Comparison of ENCODE assay signal across 28 cellular contexts in genomic region chr17:71926746-71927398, GRCh38.
A peak's percentile ranks its signal among the peaks of the same experiment; 100 is the strongest.
DNase-seq lines count a peak whose midpoint lies in the region; TF ChIP-seq lines count a peak whose summit lies in the region.
"Had no signal": no experiment of that assay in that cellular context is flagged by ENCODE, and none has a peak within 500 bp of the region (broad histone marks: within the 10 kb centered on the region; RNA-seq: fewer than 3 reads in every experiment).

No MANE protein-coding gene starts in this region.

- H3K9me3 ChIP-seq in skeletal muscle satellite cell (replicated peaks; ENCODE audit: low read length): no peaks in the 10 kb centered on the region
- H3K9me3 ChIP-seq: gastroesophageal sphincter, stomach, transverse colon had no signal

- DNase-seq in NCI-H2171 treated with DMSO at 0.1 percent for 48 hours (lab: John Stamatoyannopoulos, UW): peak; percentile 43
- DNase-seq in NCI-H2171 (lab: John Stamatoyannopoulos, UW): no peak
- DNase-seq in RPMI7951 (ENCODE audit: low read depth): peak; percentile 22
- peak; percentile 75 for DNase-seq in glomerular visceral epithelial cell (ENCODE audit: extremely low spot score)
- no peak for DNase-seq in GM20000 (ENCODE audit: low spot score)
- DNase-seq in T-helper 1 cell: no peak
- DNase-seq in T-helper 2 cell: no peak
- DNase-seq: activated CD4-positive, CD25-positive, alpha-beta regulatory T cell treated with anti-CD3 and anti-CD28 coated beads, Interleukin-2, amount 50 U/mL, for 72 hours; activated CD8-positive, alpha-beta memory T cell treated with anti-CD3 and anti-CD28 coated beads for 24 hours; activated naive CD4-positive, alpha-beta T cell treated with anti-CD3 and anti-CD28 coated beads, Interleukin-2, amount 50 U/mL, for 16 hours; activated T-cell treated with anti-CD3 and anti-CD28 coated beads, Interleukin-2, amount 50 U/mL, for 72 hours; aorta; cerebellar nuclear complex; COR-L47; DND-41; erythroblast; naive B cell; NCI-H1105 treated with DMSO at 0.1 percent for 48 hours; NCI-H2081 treated with DMSO at 0.1 percent for 48 hours; NCI-H510A treated with DMSO at 0.1 percent for 48 hours; nucleus accumbens; retina; stomach; transverse colon had no signal

- H3K4me2 ChIP-seq in skeletal muscle satellite cell (ENCODE audit: low read length): peak overlapping the region; percentile 18
- H3K4me2 ChIP-seq: GM23338 had no signal

- peaks cover 31% of the 10 kb centered on the region for H3K4me1 ChIP-seq in skeletal muscle satellite cell (ENCODE audit: control insufficient read depth, insufficient read depth, low read length)
- H3K4me1 ChIP-seq: gastroesophageal sphincter, stomach had no signal

- no peaks in the 10 kb centered on the region for H3K27me3 ChIP-seq in skeletal muscle satellite cell (ENCODE audit: control insufficient read depth, insufficient read depth, low read length)
- H3K27me3 ChIP-seq: stomach, transverse colon had no signal

- no peak overlapping the region for H3K9ac ChIP-seq in skeletal muscle satellite cell (ENCODE audit: low read depth, low read length)

- no peak overlapping the region for H3K4me3 ChIP-seq in skeletal muscle satellite cell (ENCODE audit: low read length)
- H3K4me3 ChIP-seq: gastroesophageal sphincter, GM23338, lung, stomach, transverse colon had no signal

- no peak for TF ChIP-seq CTCF in GM20000 (IDR thresholded peaks at IDR 0.05; ENCODE audit: extremely low read depth, missing control alignments)

- H3K36me3 ChIP-seq in skeletal muscle satellite cell (ENCODE audit: insufficient read depth, low read length): no peaks in the 10 kb centered on the region
- H3K36me3 ChIP-seq: gastroesophageal sphincter, stomach, transverse colon had no signal

Comparison
In these comparisons a context has a peak if more than half of its experiments do, and no peak if none do; other contexts are left out.
1. DNase-seq: peak in NCI-H2171 treated with DMSO at 0.1 percent for 48 hours (single experiment), RPMI7951 (single experiment) and glomerular visceral epithelial cell (single experiment); none in NCI-H2171 (single experiment), GM20000 (single experiment), T-helper 1 cell (0 of 5) and T-helper 2 cell (0 of 5).